8 cellular contexts compared by ENCODE assay signal in the genomic region with DNA sequence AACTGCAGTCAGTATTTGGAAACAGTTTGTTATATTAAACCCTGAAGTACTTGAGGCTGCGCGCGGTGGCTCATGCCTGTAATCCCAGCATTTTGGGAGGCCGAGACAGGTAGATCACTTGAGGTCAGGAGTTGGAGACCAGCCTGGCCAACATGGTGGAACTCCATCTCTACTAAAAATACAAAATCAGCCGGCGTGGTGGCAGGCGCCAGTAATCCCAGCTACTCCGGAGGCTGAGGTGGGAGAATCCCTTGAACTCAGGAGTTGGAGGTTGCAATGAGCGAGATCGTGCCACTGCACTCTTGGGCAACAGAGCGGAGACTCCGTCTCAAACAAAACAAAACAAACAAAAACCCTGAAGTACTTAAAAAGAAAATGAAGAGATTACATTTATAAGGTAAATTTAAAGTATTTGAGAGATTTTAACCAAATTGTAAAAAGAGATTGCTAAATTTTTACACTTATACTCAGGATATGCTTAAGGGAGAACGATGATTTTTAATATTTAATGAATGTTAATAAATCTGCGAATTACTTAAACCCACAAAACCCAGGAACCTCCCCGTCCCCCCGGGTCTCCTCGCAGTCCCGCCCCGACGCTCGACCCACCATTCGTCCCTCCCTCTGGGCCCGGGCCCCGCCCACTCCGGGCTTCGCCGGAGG. TPM values are rescaled to one million over a fixed set of nuclear protein-coding genes. Genes with fewer than 3 reads are reported as not detected.
DNase-seq lines count a peak whose midpoint lies in the region; ATAC-seq and TF ChIP-seq lines count a peak whose summit lies in the region.

No MANE protein-coding gene starts in this region.

- H3K27me3 Mint-ChIP-seq in Caco-2 (ENCODE audit: insufficient read depth, unreplicated experiment) (no peaks in the 10 kb centered on the region), endodermal cell (ENCODE audit: insufficient read depth) (no peaks in the 10 kb centered on the region)

- TSS peak; percentile 88 for BruUV-seq in Caco-2 (replicated peaks; lab: Mats Ljungman, UMichigan)
- BruUV-seq in PC-3 (replicated peaks; lab: Mats Ljungman, UMichigan), result TSS peak; percentile 35

- H3K27ac Mint-ChIP-seq in Caco-2 (ENCODE audit: unreplicated experiment) (peak overlapping the region; percentile 86), endodermal cell (peak overlapping the region; percentile 72)

- CTCF ChIA-PET in Caco-2 (lab: Charles Lee) (no interaction called here), PC-3 (lab: Charles Lee) (no interaction called here)

- H3K79me2 ChIP-seq in PC-3 (ENCODE audit: low read length), result peaks cover 30% of the 10 kb centered on the region

- no peaks in the 10 kb centered on the region for H3K4me1 Mint-ChIP-seq in Caco-2 (ENCODE audit: low read depth, unreplicated experiment)
- peaks cover 5% of the 10 kb centered on the region for H3K4me1 Mint-ChIP-seq in endodermal cell

- TF ChIP-seq POLR2A in ovary (IDR thresholded peaks at IDR 0.05), result no peak

- TF ChIP-seq CTCF in Caco-2 (IDR thresholded peaks at IDR 0.05; ENCODE audit: insufficient read depth in 1 of 2, low read depth in 1 of 2, low read length in 1 of 2, severe bottlenecking in 1 of 2, unreplicated experiment in 1 of 2) (no peak), PC-3 (conservative IDR thresholded peaks at IDR 0.05; ENCODE audit: low read depth, low read length) (no peak), endodermal cell (conservative IDR thresholded peaks at IDR 0.05) (no peak), ovary (IDR thresholded peaks at IDR 0.05) (no peak)

- 38 to 76% methylated on average over 7 to 23 of the region's 27 CpGs for WGBS in endodermal cell (ENCODE audit: insufficient coverage in 1 of 2, insufficient read length in 1 of 2), 2 experiments
- WGBS in ovary, 3 donors, result 21 to 30% (median 24%) methylated on average over 27 of the region's 27 CpGs

- peaks cover 42% of the 10 kb centered on the region for H3K36me3 Mint-ChIP-seq in Caco-2 (ENCODE audit: insufficient read depth, unreplicated experiment)
- H3K36me3 Mint-ChIP-seq in endodermal cell (ENCODE audit: low read depth), result peaks cover 24% of the 10 kb centered on the region

- POLR2A ChIA-PET in Caco-2 (lab: Charles Lee) (interaction anchor here (1.0 kb wide), 1 partner anchor 15 kb away, joined by 4 read pairs; the partner anchor contains the start of gene PAOX), PC-3 (lab: Charles Lee; ENCODE audit: unreplicated experiment) (no interaction called here)

- H3K9me2 ChIP-seq in PC-3 (replicated peaks; ENCODE audit: low read length), result no peaks in the 10 kb centered on the region

- H3K4me1 ChIP-seq in Caco-2, result 0 out of 2 replicates have a peak, but pooled peaks cover 4% of the 10 kb centered on the region
- H3K4me1 ChIP-seq in PC-3 (ENCODE audit: insufficient read depth, low read length), result peaks cover 25% of the 10 kb centered on the region
- H3K4me1 ChIP-seq in endodermal cell (ENCODE audit: control insufficient read depth, insufficient read depth, low read length), result no peaks in the 10 kb centered on the region
- H3K4me1 ChIP-seq in ovary (ENCODE audit: insufficient read depth), result peaks cover 4% of the 10 kb centered on the region

- no peak for DNase-seq in Caco-2
- DNase-seq in PC-3, result no peak
- DNase-seq in endodermal cell, result no peak
- peak in 1 of 5 donors; percentile 36 for DNase-seq in ovary
- DNase-seq in stimulated activated CD4-positive, alpha-beta T cell treated with anti-CD3 and anti-CD28 coated beads, Interleukin-4, amount 100 ng/mL, for 1 hour, result no peak
- DNase-seq in superior temporal gyrus (ENCODE audit: extremely low spot score), result no peak
- no peak for DNase-seq in A172 (ENCODE audit: low spot score)

- H3K9me3 ChIP-seq in Caco-2 (no peaks in the 10 kb centered on the region), PC-3 (ENCODE audit: low read length) (no peaks in the 10 kb centered on the region), endodermal cell (ENCODE audit: control insufficient read depth, low read length) (no peaks in the 10 kb centered on the region), ovary (no peaks in the 10 kb centered on the region)

- H3K4me2 ChIP-seq in PC-3 (ENCODE audit: low read length), result peak overlapping the region; percentile 100

- H4K20me1 ChIP-seq in PC-3 (ENCODE audit: low read length), result no peaks in the 10 kb centered on the region

- no peak for ATAC-seq in PC-3
- ATAC-seq in GM19395 (IDR thresholded peaks at IDR 0.05; ENCODE audit: unreplicated experiment), result no peak

- H3K4me3 ChIP-seq in Caco-2 (ENCODE audit: low read depth, low read length), result peak overlapping the region; percentile 23
- H3K4me3 ChIP-seq in PC-3 (ENCODE audit: low read length), result peak overlapping the region; percentile 96
- peak overlapping the region; percentile 98 for H3K4me3 ChIP-seq in endodermal cell (ENCODE audit: low read length)
- peak overlapping the region; percentile 59 for H3K4me3 ChIP-seq in ovary

- no peaks in the 10 kb centered on the region for H3F3A ChIP-seq in PC-3 (ENCODE audit: low read length, unreplicated experiment)

- peaks cover 1% of the 10 kb centered on the region for H3K36me3 ChIP-seq in Caco-2 (ENCODE audit: control insufficient read depth, insufficient read depth, low read length)
- H3K36me3 ChIP-seq in PC-3 (ENCODE audit: low read depth, low read length), result peaks cover 9% of the 10 kb centered on the region
- H3K36me3 ChIP-seq in endodermal cell (ENCODE audit: control insufficient read depth, insufficient read depth, low read length), result peaks cover 27% of the 10 kb centered on the region
- no peaks in the 10 kb centered on the region for H3K36me3 ChIP-seq in ovary

- H3K4me3 Mint-ChIP-seq in Caco-2 (ENCODE audit: unreplicated experiment) (peak overlapping the region; percentile 81), endodermal cell (peak overlapping the region; percentile 89)

- intact Hi-C loops in Caco-2 (cut with micrococcal nuclease; ENCODE audit: unreplicated experiment), result loop anchor here (1.0 to 5.0 kb wide), 4 partner anchors 15 to 84 kb away; no protein-coding TSS in a partner anchor
- intact Hi-C loops in PC-3 (cut with micrococcal nuclease), result no loop called here
- intact Hi-C loops in ovary (cut with DNase I), result no loop called here

- no peak for TF ChIP-seq EP300 in ovary (IDR thresholded peaks at IDR 0.05)

- H3K9me3 Mint-ChIP-seq in Caco-2 (ENCODE audit: unreplicated experiment), result no peaks in the 10 kb centered on the region
- H3K9me3 Mint-ChIP-seq in endodermal cell, result no peaks in the 10 kb centered on the region

- no peak overlapping the region for H3K27ac ChIP-seq in PC-3 (ENCODE audit: low read length)
- no peak overlapping the region for H3K27ac ChIP-seq in endodermal cell (ENCODE audit: low read depth, low read length)
- H3K27ac ChIP-seq in ovary, result peak overlapping the region in 1 of 2 donors; percentile 65

- H3K9ac ChIP-seq in PC-3 (ENCODE audit: low read length) (peak overlapping the region; percentile 100; the same call in 1 of the 2 replicates), endodermal cell (ENCODE audit: extremely low read depth, low read length, poor library complexity, severe bottlenecking) (no peak overlapping the region)

- peak overlapping the region; percentile 78 for H2AFZ ChIP-seq in PC-3 (ENCODE audit: low read length)

- H3K27me3 ChIP-seq in Caco-2 (replicated peaks; ENCODE audit: control insufficient read depth, insufficient read depth, low read length) (no peaks in the 10 kb centered on the region), PC-3 (ENCODE audit: low read length) (no peaks in the 10 kb centered on the region), endodermal cell (ENCODE audit: control insufficient read depth, insufficient read depth, low read length, poor library complexity, severe bottlenecking) (no peaks in the 10 kb centered on the region), ovary (no peaks in the 10 kb centered on the region)

RNA-seq across cellular contexts. Expression of gene MTG1, which starts 0.4 kb away (rescaled TPM):
- total RNA-seq in Caco-2 (2022) (111 and 113 TPM in 2 replicates), PC-3 (2014; rRNA removed) (38.8 and 39.4 TPM in 2 replicates), endodermal cell (10 to 100 TPM; 71.3 to 86.0 TPM), ovary (10 to 100 TPM; 23.1 to 55.1 (median 32.5) TPM)
- polyA plus RNA-seq in endodermal cell (2013, experiment 1 of 2), result 46.8 TPM
- polyA plus RNA-seq in endodermal cell (2013, experiment 2 of 2), result 45.4 TPM
- polyA plus RNA-seq in ovary, result 10 to 100 TPM; 33.7 to 34.9 TPM
- total RNA-seq in A172 (2014; rRNA removed; shearing (Covaris generic)), result 13.7 and 20.4 TPM in 2 replicates

RNA-seq across cellular contexts. Expression of gene PAOX, which starts 14.5 kb away (rescaled TPM):
- total RNA-seq in Caco-2 (2022) (6.7 and 7.3 TPM in 2 replicates), PC-3 (2014; rRNA removed) (3.7 and 4.1 TPM in 2 replicates), endodermal cell (10 to 100 TPM in 1 of 2 donors, 1 to 10 TPM in 1; 9.7 to 11.1 TPM), ovary (10 to 100 TPM in 3 of 7 donors, 1 to 10 TPM in 4; 6.3 to 11.4 (median 9.2) TPM)
- polyA plus RNA-seq in endodermal cell (2013, experiment 1 of 2), result 5.4 TPM
- polyA plus RNA-seq in endodermal cell (2013, experiment 2 of 2), result 5.5 TPM
- 1 to 10 TPM; 2.1 to 7.8 TPM for polyA plus RNA-seq in ovary
- 5.3 and 6.1 TPM in 2 replicates for total RNA-seq in A172 (2014; rRNA removed; shearing (Covaris generic))

RNA-seq across cellular contexts. Expression of gene ECHS1, which starts 20.4 kb away (rescaled TPM):
- total RNA-seq in Caco-2 (2022), result 232 and 247 TPM in 2 replicates
- total RNA-seq in PC-3 (2014; rRNA removed), result 114 and 120 TPM in 2 replicates
- total RNA-seq in endodermal cell, result 100 to 1,000 TPM in 1 of 2 donors, 10 to 100 TPM in 1; 92.3 to 102 TPM
- 91.8 TPM for polyA plus RNA-seq in endodermal cell (2013, experiment 1 of 2)
- polyA plus RNA-seq in endodermal cell (2013, experiment 2 of 2), result 91.2 TPM
- 10 to 100 TPM; 27.2 to 74.4 (median 66.4) TPM for total RNA-seq in ovary
- polyA plus RNA-seq in ovary, result 100 to 1,000 TPM in 1 of 2 donors, 10 to 100 TPM in 1; 68.9 to 102 TPM
- 102 and 108 TPM in 2 replicates for total RNA-seq in A172 (2014; rRNA removed; shearing (Covaris generic))

RNA-seq across cellular contexts. Expression of gene SPRN, which starts 30.9 kb away (rescaled TPM):
- total RNA-seq in Caco-2 (2022), result not detected in 2 replicates
- total RNA-seq in PC-3 (2014; rRNA removed), result not detected in 2 replicates
- total RNA-seq in endodermal cell, result under 1 TPM; 0.11 to 0.24 TPM
- 0.32 TPM for polyA plus RNA-seq in endodermal cell (2013, experiment 1 of 2)
- 0.33 TPM for polyA plus RNA-seq in endodermal cell (2013, experiment 2 of 2)
- under 1 TPM in 3 of 7 donors, not detected in 4; 0.11 to 0.20 (median 0.15) TPM for total RNA-seq in ovary
- polyA plus RNA-seq in ovary, result under 1 TPM; 0.05 to 0.10 TPM
- total RNA-seq in A172 (2014; rRNA removed; shearing (Covaris generic)), result not detected in 2 replicates

RNA-seq across cellular contexts. Expression of gene FUOM, which starts 35.7 kb away (rescaled TPM):
- total RNA-seq in Caco-2 (2022) (108 and 119 TPM in 2 replicates), PC-3 (2014; rRNA removed) (33.3 and 40.0 TPM in 2 replicates), endodermal cell (10 to 100 TPM; 81.0 to 83.9 TPM), ovary (10 to 100 TPM in 6 of 7 donors, 1 to 10 TPM in 1; 9.2 to 26.3 (median 17.1) TPM)
- polyA plus RNA-seq in endodermal cell (2013, experiment 1 of 2), result 25.6 TPM
- 26.4 TPM for polyA plus RNA-seq in endodermal cell (2013, experiment 2 of 2)
- 10 to 100 TPM in 1 of 2 donors, 1 to 10 TPM in 1; 1.2 to 14.8 TPM for polyA plus RNA-seq in ovary
- 6.6 and 9.6 TPM in 2 replicates for total RNA-seq in A172 (2014; rRNA removed; shearing (Covaris generic))

Comparison
In these comparisons a context has a peak if more than half of its experiments do, and no peak if none do; other contexts are left out.
1. H3K4me3 ChIP-seq: peak in every context shown above with its lines; median percentile 98 in endodermal cell; 96 in PC-3; 59 in ovary; 23 in Caco-2.